ENCODE assay signal across 17 cellular contexts in genomic region chr19:27392027-27392632, GRCh38.
A peak's percentile ranks its signal among the peaks of the same experiment; 100 is the strongest.
DNase-seq lines count a peak whose midpoint lies in the region; ATAC-seq and TF ChIP-seq lines count a peak whose summit lies in the region.
"Had no signal": no experiment of that assay in that cellular context is flagged by ENCODE, and none has a peak within 500 bp of the region (broad histone marks: within the 10 kb centered on the region; RNA-seq: fewer than 3 reads in every experiment).

No MANE protein-coding gene starts in this region.

- DNase-seq in activated T-cell treated with anti-CD3 and anti-CD28 coated beads, Interleukin-2, amount 50 U/mL, for 24 hours: peak; percentile 2
- DNase-seq in activated T-cell treated with anti-CD3 and anti-CD28 coated beads for 4 hours (no peak), left lobe of liver (ENCODE audit: low spot score) (peak; percentile 31), spleen (peak; percentile 21), NCI-H82 (lab: John Stamatoyannopoulos, UW) (no peak), middle frontal gyrus (ENCODE audit: extremely low spot score, low spot score) (no peak)
- DNase-seq in Jurkat, Clone E6-1 (ENCODE audit: low read depth, low spot score): peak; percentile 65
- DNase-seq: 8988T, DMS 273 treated with DMSO at 0.1 percent for 48 hours, EL, NCI-H1436 treated with DMSO at 0.1 percent for 48 hours, NCI-H2081, NCI-H524, OCI-M1, RPMI8226 had no signal

- H3K4me3 Mint-ChIP-seq in activated T-cell treated with anti-CD3 and anti-CD28 coated beads, Interleukin-2, amount 50 U/mL, for 24 hours: no peak overlapping the region

- H3K9me3 ChIP-seq in spleen: peaks cover 10 to 99% (median 85%) of the 10 kb centered on the region in 8 donors

- no peak for TF ChIP-seq POLR2A in spleen (IDR thresholded peaks at IDR 0.05)

- H3K9me3 Mint-ChIP-seq in activated T-cell treated with anti-CD3 and anti-CD28 coated beads, Interleukin-2, amount 50 U/mL, for 24 hours: peaks cover 78% of the 10 kb centered on the region

- no peaks in the 10 kb centered on the region for H3K4me1 Mint-ChIP-seq in activated T-cell treated with anti-CD3 and anti-CD28 coated beads, Interleukin-2, amount 50 U/mL, for 24 hours (ENCODE audit: low read depth)

- H3K27ac Mint-ChIP-seq in activated T-cell treated with anti-CD3 and anti-CD28 coated beads, Interleukin-2, amount 50 U/mL, for 24 hours: no peak overlapping the region

- peaks cover 10% of the 10 kb centered on the region for H3K36me3 Mint-ChIP-seq in activated T-cell treated with anti-CD3 and anti-CD28 coated beads, Interleukin-2, amount 50 U/mL, for 24 hours (ENCODE audit: low read depth)

- H3K36me3 ChIP-seq in spleen: no peaks in the 10 kb centered on the region
- H3K36me3 ChIP-seq: BLaER1 treated with 17β-estradiol and CSF1 and Interleukin-3, amounts not matched to agents 10 nM and 100 nM had no signal

- no peak overlapping the region for H3K4me3 ChIP-seq in Jurkat, Clone E6-1 (ENCODE audit: low read length)
- no peak overlapping the region for H3K4me3 ChIP-seq in spleen
- H3K4me3 ChIP-seq: BLaER1 treated with 17β-estradiol and CSF1 and Interleukin-3, amounts not matched to agents 10 nM and 100 nM had no signal

- 66 to 80% (median 73%) methylated on average over 5 of the region's 5 CpGs for WGBS in spleen, 5 donors

- no peak overlapping the region for H3K27ac ChIP-seq in spleen
- H3K27ac ChIP-seq: BLaER1 treated with 17β-estradiol and CSF1 and Interleukin-3, amounts not matched to agents 10 nM and 100 nM had no signal

- no peak for TF ChIP-seq CTCF in spleen (IDR thresholded peaks at IDR 0.05 in 8 of 11, conservative IDR thresholded peaks at IDR 0.05 in 3 of 11)

- no peaks in the 10 kb centered on the region for H3K4me1 ChIP-seq in spleen
- H3K4me1 ChIP-seq: BLaER1 treated with 17β-estradiol and CSF1 and Interleukin-3, amounts not matched to agents 10 nM and 100 nM had no signal

- no peaks in the 10 kb centered on the region for H3K27me3 ChIP-seq in spleen (replicated peaks in 1 of 7)
- H3K27me3 ChIP-seq: BLaER1 treated with 17β-estradiol and CSF1 and Interleukin-3, amounts not matched to agents 10 nM and 100 nM had no signal

- H3K27me3 Mint-ChIP-seq in activated T-cell treated with anti-CD3 and anti-CD28 coated beads, Interleukin-2, amount 50 U/mL, for 24 hours: no peaks in the 10 kb centered on the region

- intact Hi-C loops in spleen (cut with DNase I; ENCODE audit: low total_unique reads): no loop called here

- ATAC-seq in left lobe of liver (no peak), HG03280 (IDR thresholded peaks at IDR 0.05; ENCODE audit: unreplicated experiment) (no peak)

Comparison
In these comparisons a context has a peak if more than half of its experiments do, and no peak if none do; other contexts are left out.
1. DNase-seq: peak in activated T-cell treated with anti-CD3 and anti-CD28 coated beads, Interleukin-2, amount 50 U/mL, for 24 hours (single experiment), Jurkat, Clone E6-1 (single experiment), left lobe of liver (single experiment) and spleen (single experiment); none in activated T-cell treated with anti-CD3 and anti-CD28 coated beads for 4 hours (single experiment), NCI-H82 (single experiment) and middle frontal gyrus (single experiment).